Comparison of ENCODE assay signal across 1 cellular context in the genomic region with DNA sequence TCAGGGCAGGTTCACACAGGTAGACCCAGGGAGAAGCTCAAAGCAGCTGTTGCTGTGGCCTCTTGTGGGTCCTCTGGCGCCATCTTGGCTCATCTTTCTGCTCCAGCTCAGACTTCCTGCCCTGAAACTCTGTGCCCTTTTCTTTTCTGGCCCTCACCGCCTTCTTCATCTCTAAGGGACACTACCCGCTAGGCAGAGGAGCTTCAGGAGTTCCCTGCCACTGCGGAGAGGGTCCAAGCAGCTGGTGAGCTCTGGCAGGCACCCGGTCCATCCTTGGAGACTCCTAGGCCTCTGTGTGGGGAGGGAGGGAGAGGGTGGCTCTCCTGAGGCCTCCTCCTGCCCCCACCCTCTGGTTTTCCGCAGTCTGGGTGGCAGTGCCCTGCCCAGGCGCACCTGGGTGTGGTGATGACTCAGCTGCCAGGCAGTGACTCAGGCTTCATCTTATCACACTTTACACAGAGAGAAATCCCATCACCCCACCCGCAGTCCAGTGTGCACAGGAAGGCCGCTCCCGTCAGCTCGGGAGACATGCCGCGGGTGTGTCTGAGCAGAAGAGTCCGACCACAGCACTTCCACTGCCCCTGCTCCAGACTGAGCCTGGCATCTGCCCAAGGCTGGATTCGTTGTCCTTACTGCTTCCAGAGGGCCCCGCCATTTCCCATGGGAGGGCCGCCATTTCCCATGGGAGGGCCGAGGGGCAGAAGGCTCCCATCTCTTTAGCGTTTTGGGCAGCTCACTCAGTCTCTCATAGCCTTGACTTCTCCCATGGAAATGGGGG.
TF ChIP-seq lines count a peak whose summit lies in the region.

No MANE protein-coding gene starts in this region.

TF ChIP-seq in GM12878, 131 proteins besides CTCF, POLR2A, EP300 and RAD21:
- no peak for TF ChIP-seq SMAD1 (IDR thresholded peaks at IDR 0.05; ENCODE audit: low read depth, partially characterized antibody)
- TF ChIP-seq MEF2B (IDR thresholded peaks at IDR 0.05; ENCODE audit: partially characterized antibody, poor library complexity, severe bottlenecking) = peak; percentile 10
- no peak for TF ChIP-seq ETV6 (conservative IDR thresholded peaks at IDR 0.05 in 1 of 2, IDR thresholded peaks at IDR 0.05 in 1 of 2; ENCODE audit: borderline replicate concordance in 1 of 2, low read depth in 1 of 2)
